In the genomic region with DNA sequence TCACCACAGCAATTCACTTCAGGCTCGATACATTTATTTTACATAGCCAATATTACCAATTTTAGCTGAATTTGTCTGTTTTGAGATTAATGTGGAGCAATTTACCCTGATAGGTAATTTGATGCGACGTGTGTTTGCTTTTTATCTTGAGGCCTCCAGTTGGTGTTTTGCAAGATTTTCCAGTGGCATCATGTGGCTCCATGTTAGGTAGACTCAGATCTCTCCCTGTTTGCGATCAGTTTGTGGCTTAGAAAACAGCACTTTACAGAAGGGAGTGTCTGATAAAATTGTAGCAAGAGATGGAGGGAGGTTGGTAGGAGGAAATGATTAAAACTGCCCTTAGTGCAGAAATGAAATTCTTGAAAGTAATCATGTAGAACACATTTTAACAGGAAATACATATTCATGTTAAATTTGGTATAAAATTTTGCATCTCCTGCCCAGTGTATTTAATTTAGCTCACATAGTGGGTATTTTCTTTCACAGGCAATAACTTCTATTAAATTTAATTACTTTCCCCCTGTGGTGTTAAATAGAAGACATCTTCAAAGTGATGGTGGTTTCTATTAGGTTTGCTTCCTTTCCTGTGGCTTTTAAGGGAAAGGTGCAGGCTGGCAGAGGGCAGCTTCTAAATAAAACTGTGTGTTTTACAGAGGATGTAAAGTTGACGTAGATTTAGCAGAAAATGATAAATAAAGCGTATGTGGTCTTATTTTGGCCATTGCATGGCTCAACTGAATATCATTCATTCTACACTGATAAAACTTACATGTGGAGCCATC, we compare ENCODE assay signal across 14 cellular contexts.
DNase-seq lines count a peak whose midpoint lies in the region; ATAC-seq and TF ChIP-seq lines count a peak whose summit lies in the region.
"Had no signal": no experiment of that assay in that cellular context is flagged by ENCODE, and none has a peak within 500 bp of the region (broad histone marks: within the 10 kb centered on the region; RNA-seq: fewer than 3 reads in every experiment).

No MANE protein-coding gene starts in this region.

- DNase-seq in A673 (ENCODE audit: low spot score) (peak; percentile 26), medulla oblongata (ENCODE audit: extremely low spot score) (no peak), prostate gland (ENCODE audit: low spot score) (no peak), SKM-1 (lab: John Stamatoyannopoulos, UW; ENCODE audit: unreplicated experiment) (no peak)
- DNase-seq: activated T-cell treated with anti-CD3 and anti-CD28 coated beads, Interleukin-2, amount 50 U/mL, for 4 hours; foreskin keratinocyte; GF-D8; left colon; stimulated activated CD4-positive, alpha-beta T cell treated with anti-CD3 and anti-CD28 coated beads, Interleukin-2, amount 100 ng/mL, for 48 hours; upper lobe of left lung had no signal

- intact Hi-C loops in A673 (cut with micrococcal nuclease; ENCODE audit: unreplicated experiment) (no loop called here), prostate gland (cut with DNase I) (no loop called here)

- no peaks in the 10 kb centered on the region for H3K36me3 ChIP-seq in A673 (ENCODE audit: insufficient read depth, low read length, poor library complexity, severe bottlenecking)
- peaks cover 0 to 4% of the 10 kb centered on the region in 2 donors for H3K36me3 ChIP-seq in prostate gland

- H3K4me1 ChIP-seq in A673 (ENCODE audit: insufficient read depth, low read length, poor library complexity, severe bottlenecking): peaks cover 16% of the 10 kb centered on the region
- H3K4me1 ChIP-seq in prostate gland (replicated peaks): no peaks in the 10 kb centered on the region
- H3K4me1 ChIP-seq: upper lobe of left lung had no signal

- H3K4me3 ChIP-seq in A673 (ENCODE audit: low read depth, low read length, poor library complexity, severe bottlenecking) (no peak overlapping the region), prostate gland (no peak overlapping the region)
- H3K4me3 ChIP-seq: upper lobe of left lung had no signal

- H3K27me3 ChIP-seq in A673 (replicated peaks; ENCODE audit: insufficient read depth, low read depth, low read length, poor library complexity): no peaks in the 10 kb centered on the region
- H3K27me3 ChIP-seq in prostate gland (replicated peaks; ENCODE audit: insufficient read depth): no peaks in the 10 kb centered on the region
- H3K27me3 ChIP-seq: foreskin keratinocyte, upper lobe of left lung had no signal

- TF ChIP-seq CTCF in A673 (conservative IDR thresholded peaks at IDR 0.05; ENCODE audit: low read depth, low read length): no peak
- no peak for TF ChIP-seq CTCF in prostate gland (IDR thresholded peaks at IDR 0.05)

- ATAC-seq in GM19025 (IDR thresholded peaks at IDR 0.05; ENCODE audit: low read depth, unreplicated experiment) (peak; percentile 9), HG02870 (IDR thresholded peaks at IDR 0.05; ENCODE audit: unreplicated experiment) (peak; percentile 23), HG03571 (IDR thresholded peaks at IDR 0.05; ENCODE audit: unreplicated experiment) (peak; percentile 30), GM19324 (IDR thresholded peaks at IDR 0.05; ENCODE audit: low FRiP score, unreplicated experiment) (no peak)
- ATAC-seq: foreskin keratinocyte, left colon had no signal

- WGBS in prostate gland: 96% methylated on average over 6 of the region's 6 CpGs

- no TSS peak for BruUV-seq in A673 (replicated peaks; lab: Mats Ljungman, UMichigan)

- H3K27ac ChIP-seq in A673 (ENCODE audit: low read depth, low read length, poor library complexity, severe bottlenecking) (no peak overlapping the region), prostate gland (no peak overlapping the region)
- H3K27ac ChIP-seq: foreskin keratinocyte, upper lobe of left lung had no signal

- no peak for TF ChIP-seq POLR2A in prostate gland (IDR thresholded peaks at IDR 0.05)

- POLR2A ChIA-PET in A673 (lab: Charles Lee; ENCODE audit: low non-redundant PET): no interaction called here

- no peaks in the 10 kb centered on the region for H3K9me3 ChIP-seq in A673 (ENCODE audit: low read depth, low read length, poor library complexity, severe bottlenecking)
- H3K9me3 ChIP-seq in prostate gland: no peaks in the 10 kb centered on the region
- H3K9me3 ChIP-seq: upper lobe of left lung had no signal

- CTCF ChIA-PET in A673 (lab: Charles Lee): no interaction called here
